18 cellular contexts compared by ENCODE assay signal in genomic region chr6:31395832-31396231, GRCh38.
"Had no signal": no experiment of that assay in that cellular context is flagged by ENCODE, and none has a peak within 500 bp of the region (broad histone marks: within the 10 kb centered on the region; RNA-seq: fewer than 3 reads in every experiment).

No MANE protein-coding gene starts in this region.

- H3K9me3 ChIP-seq: gastrocnemius medialis, heart right ventricle, lower lobe of right lung, sigmoid colon, tibial artery, upper lobe of right lung, vagina had no signal

- H3K27me3 Mint-ChIP-seq: memory B cell, naive B cell had no signal

- ATAC-seq: gastrocnemius medialis, heart right ventricle, left lobe of liver, lower lobe of right lung, upper lobe of right lung had no signal

- H3K4me3 ChIP-seq: gastrocnemius medialis, heart right ventricle, lower lobe of right lung, sigmoid colon, skin epidermis, tibial artery, upper lobe of right lung, vagina had no signal

- H3K4me3 Mint-ChIP-seq: memory B cell, naive B cell, nephron had no signal

- H3K27ac ChIP-seq: gastrocnemius medialis, heart right ventricle, lower lobe of right lung, sigmoid colon, skin epidermis, tibial artery, upper lobe of right lung, vagina had no signal

- H3K36me3 ChIP-seq: gastrocnemius medialis had no signal

- H3K4me1 ChIP-seq: gastrocnemius medialis had no signal

- DNase-seq: cerebellar nuclear complex; gastrocnemius medialis; heart right ventricle; hypothalamus; lower lobe of right lung; midbrain; naive B cell; posterior cingulate gyrus; sigmoid colon; stimulated activated CD4-positive, alpha-beta T cell treated with anti-CD3 and anti-CD28 coated beads, Interleukin-12 subunit alpha, Interleukin-12 subunit beta, amount 100 ng/mL, for 4 hours; stimulated activated naive CD4-positive, alpha-beta T cell treated with Interleukin-2 at 50 U/mL for 16 hours; tibial artery; upper lobe of right lung had no signal

- H3K9me3 Mint-ChIP-seq: memory B cell, naive B cell, nephron had no signal

- H3K27ac Mint-ChIP-seq: memory B cell, nephron had no signal

- H3K27me3 ChIP-seq: gastrocnemius medialis, heart right ventricle, sigmoid colon, tibial artery, upper lobe of right lung, vagina had no signal
